ENCODE assay signal across 1 cellular context in the genomic region with DNA sequence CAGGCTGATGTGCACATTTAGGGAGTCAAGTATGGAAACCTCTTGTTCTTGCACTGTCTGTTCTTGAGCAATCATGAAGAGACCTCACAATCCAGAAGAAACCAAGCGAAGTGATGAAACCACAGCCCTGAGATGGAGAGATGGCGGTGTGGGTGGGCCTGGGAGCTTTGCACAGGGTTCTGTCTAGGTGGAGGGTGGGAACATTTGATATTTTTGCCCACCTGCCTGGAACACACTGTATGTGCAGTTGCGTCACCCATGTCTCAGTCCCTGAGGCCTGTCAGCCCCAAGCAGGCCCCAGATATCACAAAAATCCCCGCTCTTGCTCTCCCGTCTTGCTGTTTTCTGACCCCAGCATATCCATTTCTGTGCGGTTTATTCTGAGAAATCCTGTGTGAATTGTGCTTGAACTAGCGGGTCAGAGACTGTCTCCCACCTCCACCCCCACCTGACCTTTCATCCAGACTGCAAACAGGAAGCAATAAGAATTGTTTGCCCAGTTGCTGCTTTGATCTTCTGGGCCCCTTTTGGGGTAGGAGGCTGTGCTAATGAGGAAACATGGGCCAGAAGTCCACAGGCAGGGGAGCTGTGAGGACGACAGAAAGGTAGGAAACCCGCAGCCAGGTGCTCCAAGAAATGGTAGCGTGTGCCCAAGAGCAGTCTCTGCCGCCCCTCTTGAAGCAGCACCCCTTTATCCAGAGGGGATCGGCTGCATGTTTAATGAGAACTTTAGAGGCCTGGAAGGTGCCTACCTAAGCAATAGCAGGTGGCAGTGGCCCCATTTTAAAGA.
A peak's percentile ranks its signal among the peaks of the same experiment; 100 is the strongest.
TF ChIP-seq lines count a peak whose summit lies in the region.

No MANE protein-coding gene starts in this region.

TF ChIP-seq in HepG2, 621 proteins besides CTCF, POLR2A, EP300 and RAD21 (continued from another document and continues in another):
- TF ChIP-seq HNRNPUL1 (IDR thresholded peaks at IDR 0.05; ENCODE audit: low read depth, low read length) = no peak
- no peak for TF ChIP-seq HDAC6 (IDR thresholded peaks at IDR 0.05; ENCODE audit: low read depth, low read length)
- no peak for TF ChIP-seq GTF3A (CRISPR knock-in tag; conservative IDR thresholded peaks at IDR 0.05)
- TF ChIP-seq ZBTB1 (CRISPR knock-in tag; IDR thresholded peaks at IDR 0.05; ENCODE audit: borderline replicate concordance) = no peak
- peak; percentile 97 for TF ChIP-seq ZNF670 (CRISPR knock-in tag; IDR thresholded peaks at IDR 0.05; ENCODE audit: borderline replicate concordance)
- TF ChIP-seq IKZF1 (IDR thresholded peaks at IDR 0.05) = no peak
- peak; percentile 89; the same call in 1 of the 2 replicates for TF ChIP-seq ZNF441 (CRISPR knock-in tag; IDR thresholded peaks at IDR 0.05; ENCODE audit: borderline replicate concordance)
- peak; percentile 92; the same call in 1 of the 2 replicates for TF ChIP-seq ZNF451 (CRISPR knock-in tag; IDR thresholded peaks at IDR 0.05)
- TF ChIP-seq, protein P1, sequence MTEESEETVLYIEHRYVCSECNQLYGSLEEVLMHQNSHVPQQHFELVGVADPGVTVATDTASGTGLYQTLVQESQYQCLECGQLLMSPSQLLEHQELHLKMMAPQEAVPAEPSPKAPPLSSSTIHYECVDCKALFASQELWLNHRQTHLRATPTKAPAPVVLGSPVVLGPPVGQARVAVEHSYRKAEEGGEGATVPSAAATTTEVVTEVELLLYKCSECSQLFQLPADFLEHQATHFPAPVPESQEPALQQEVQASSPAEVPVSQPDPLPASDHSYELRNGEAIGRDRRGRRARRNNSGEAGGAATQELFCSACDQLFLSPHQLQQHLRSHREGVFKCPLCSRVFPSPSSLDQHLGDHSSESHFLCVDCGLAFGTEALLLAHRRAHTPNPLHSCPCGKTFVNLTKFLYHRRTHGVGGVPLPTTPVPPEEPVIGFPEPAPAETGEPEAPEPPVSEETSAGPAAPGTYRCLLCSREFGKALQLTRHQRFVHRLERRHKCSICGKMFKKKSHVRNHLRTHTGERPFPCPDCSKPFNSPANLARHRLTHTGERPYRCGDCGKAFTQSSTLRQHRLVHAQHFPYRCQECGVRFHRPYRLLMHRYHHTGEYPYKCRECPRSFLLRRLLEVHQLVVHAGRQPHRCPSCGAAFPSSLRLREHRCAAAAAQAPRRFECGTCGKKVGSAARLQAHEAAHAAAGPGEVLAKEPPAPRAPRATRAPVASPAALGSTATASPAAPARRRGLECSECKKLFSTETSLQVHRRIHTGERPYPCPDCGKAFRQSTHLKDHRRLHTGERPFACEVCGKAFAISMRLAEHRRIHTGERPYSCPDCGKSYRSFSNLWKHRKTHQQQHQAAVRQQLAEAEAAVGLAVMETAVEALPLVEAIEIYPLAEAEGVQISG (CRISPR knock-in tag; IDR thresholded peaks at IDR 0.05) = peak; percentile 93
- TF ChIP-seq MYC (CRISPR knock-in tag; IDR thresholded peaks at IDR 0.05; ENCODE audit: borderline replicate concordance) = peak; percentile 93
- TF ChIP-seq PRMT3 (CRISPR knock-in tag; IDR thresholded peaks at IDR 0.05; ENCODE audit: borderline replicate concordance, low read depth) = peak; percentile 86; the same call in 1 of the 2 replicates
- TF ChIP-seq ZNF746 (CRISPR knock-in tag; IDR thresholded peaks at IDR 0.05) = peak; percentile 99
- TF ChIP-seq POLR2AphosphoS5 (IDR thresholded peaks at IDR 0.05; ENCODE audit: low read depth, low read length) = peak; percentile 62; the same call in 1 of the 2 replicates
- TF ChIP-seq MIER3 (CRISPR knock-in tag; IDR thresholded peaks at IDR 0.05; ENCODE audit: borderline replicate concordance) = peak; percentile 100
- TF ChIP-seq ZNF652 (CRISPR knock-in tag; IDR thresholded peaks at IDR 0.05; ENCODE audit: borderline replicate concordance, low read depth) = peak; percentile 81
- peak; percentile 55; the same call in 1 of the 2 replicates for TF ChIP-seq ZNF329 (CRISPR knock-in tag; IDR thresholded peaks at IDR 0.05; ENCODE audit: low read depth)
- no peak for TF ChIP-seq SP1 (IDR thresholded peaks at IDR 0.05)
- TF ChIP-seq SP1 (CRISPR knock-in tag; IDR thresholded peaks at IDR 0.05) = peak; percentile 72; the same call in 1 of the 2 replicates
- TF ChIP-seq, protein P2, sequence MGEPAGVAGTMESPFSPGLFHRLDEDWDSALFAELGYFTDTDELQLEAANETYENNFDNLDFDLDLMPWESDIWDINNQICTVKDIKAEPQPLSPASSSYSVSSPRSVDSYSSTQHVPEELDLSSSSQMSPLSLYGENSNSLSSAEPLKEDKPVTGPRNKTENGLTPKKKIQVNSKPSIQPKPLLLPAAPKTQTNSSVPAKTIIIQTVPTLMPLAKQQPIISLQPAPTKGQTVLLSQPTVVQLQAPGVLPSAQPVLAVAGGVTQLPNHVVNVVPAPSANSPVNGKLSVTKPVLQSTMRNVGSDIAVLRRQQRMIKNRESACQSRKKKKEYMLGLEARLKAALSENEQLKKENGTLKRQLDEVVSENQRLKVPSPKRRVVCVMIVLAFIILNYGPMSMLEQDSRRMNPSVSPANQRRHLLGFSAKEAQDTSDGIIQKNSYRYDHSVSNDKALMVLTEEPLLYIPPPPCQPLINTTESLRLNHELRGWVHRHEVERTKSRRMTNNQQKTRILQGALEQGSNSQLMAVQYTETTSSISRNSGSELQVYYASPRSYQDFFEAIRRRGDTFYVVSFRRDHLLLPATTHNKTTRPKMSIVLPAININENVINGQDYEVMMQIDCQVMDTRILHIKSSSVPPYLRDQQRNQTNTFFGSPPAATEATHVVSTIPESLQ (CRISPR knock-in tag; conservative IDR thresholded peaks at IDR 0.05) = 0 out of 2 replicates have a peak, but pooled peaks have one; percentile 85
- peak; percentile 98 for TF ChIP-seq ZMYM4 (CRISPR knock-in tag; IDR thresholded peaks at IDR 0.05)
- peak; percentile 98 for TF ChIP-seq ZNF136 (CRISPR knock-in tag; IDR thresholded peaks at IDR 0.05; ENCODE audit: low read depth)
- TF ChIP-seq ZNF225 (CRISPR knock-in tag; IDR thresholded peaks at IDR 0.05) = peak; percentile 71; the same call in 1 of the 2 replicates
- TF ChIP-seq DNMT1 (CRISPR knock-in tag; IDR thresholded peaks at IDR 0.05) = no peak
- peak; percentile 94 for TF ChIP-seq KDM1A (CRISPR knock-in tag; IDR thresholded peaks at IDR 0.05)
- TF ChIP-seq, protein P3, sequence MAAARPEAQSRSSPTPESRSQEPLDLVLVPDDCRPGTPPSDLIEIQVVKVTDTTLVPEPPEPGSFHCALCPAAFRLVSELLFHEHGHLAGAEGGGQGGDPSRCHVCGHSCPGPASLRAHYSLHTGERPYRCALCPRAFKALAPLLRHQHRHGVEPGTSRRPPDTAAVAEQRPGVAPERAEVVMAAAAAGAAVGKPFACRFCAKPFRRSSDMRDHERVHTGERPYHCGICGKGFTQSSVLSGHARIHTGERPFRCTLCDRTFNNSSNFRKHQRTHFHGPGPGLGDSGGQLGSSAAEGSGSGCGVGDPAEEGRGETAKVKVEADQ (CRISPR knock-in tag; IDR thresholded peaks at IDR 0.05; ENCODE audit: borderline replicate concordance) = peak; percentile 98
- TF ChIP-seq DMAP1 (CRISPR knock-in tag; IDR thresholded peaks at IDR 0.05) = peak; percentile 94
- TF ChIP-seq ZNF331 (CRISPR knock-in tag; IDR thresholded peaks at IDR 0.05) = peak; percentile 99
- peak; percentile 97 for TF ChIP-seq SOX13 (IDR thresholded peaks at IDR 0.05)
- TF ChIP-seq SOX13 (CRISPR knock-in tag; conservative IDR thresholded peaks at IDR 0.05 in 1 of 2, IDR thresholded peaks at IDR 0.05 in 1 of 2) = peak in 1 of 2 experiments; percentile 99; a peak in 2 of 4 replicates
- no peak for TF ChIP-seq CC2D1A (CRISPR knock-in tag; IDR thresholded peaks at IDR 0.05)
- TF ChIP-seq, protein P4, sequence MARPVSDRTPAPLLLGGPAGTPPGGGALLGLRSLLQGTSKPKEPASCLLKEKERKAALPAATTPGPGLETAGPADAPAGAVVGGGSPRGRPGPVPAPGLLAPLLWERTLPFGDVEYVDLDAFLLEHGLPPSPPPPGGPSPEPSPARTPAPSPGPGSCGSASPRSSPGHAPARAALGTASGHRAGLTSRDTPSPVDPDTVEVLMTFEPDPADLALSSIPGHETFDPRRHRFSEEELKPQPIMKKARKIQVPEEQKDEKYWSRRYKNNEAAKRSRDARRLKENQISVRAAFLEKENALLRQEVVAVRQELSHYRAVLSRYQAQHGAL (CRISPR knock-in tag; IDR thresholded peaks at IDR 0.05; ENCODE audit: not compliant biosample characterization) = peak; percentile 87
- peak; percentile 76; the same call in 1 of the 2 replicates for TF ChIP-seq ZNF224 (CRISPR knock-in tag; IDR thresholded peaks at IDR 0.05)
- TF ChIP-seq SIX4 (CRISPR knock-in tag; IDR thresholded peaks at IDR 0.05) = peak; percentile 95
- TF ChIP-seq RBM39 (IDR thresholded peaks at IDR 0.05; ENCODE audit: low read depth, low read length, poor library complexity, severe bottlenecking) = peak; percentile 30
- no peak for TF ChIP-seq PCBP2 (optimal IDR thresholded peaks at IDR 0.05; ENCODE audit: low read depth, low read length, poor library complexity, severe bottlenecking)
- TF ChIP-seq HNF4G (IDR thresholded peaks at IDR 0.05; ENCODE audit: borderline replicate concordance, low read depth, low read length) = peak; percentile 100
- peak; percentile 99 for TF ChIP-seq HNF4G (CRISPR knock-in tag; IDR thresholded peaks at IDR 0.05; ENCODE audit: borderline replicate concordance, low read depth)
- TF ChIP-seq, protein P5, sequence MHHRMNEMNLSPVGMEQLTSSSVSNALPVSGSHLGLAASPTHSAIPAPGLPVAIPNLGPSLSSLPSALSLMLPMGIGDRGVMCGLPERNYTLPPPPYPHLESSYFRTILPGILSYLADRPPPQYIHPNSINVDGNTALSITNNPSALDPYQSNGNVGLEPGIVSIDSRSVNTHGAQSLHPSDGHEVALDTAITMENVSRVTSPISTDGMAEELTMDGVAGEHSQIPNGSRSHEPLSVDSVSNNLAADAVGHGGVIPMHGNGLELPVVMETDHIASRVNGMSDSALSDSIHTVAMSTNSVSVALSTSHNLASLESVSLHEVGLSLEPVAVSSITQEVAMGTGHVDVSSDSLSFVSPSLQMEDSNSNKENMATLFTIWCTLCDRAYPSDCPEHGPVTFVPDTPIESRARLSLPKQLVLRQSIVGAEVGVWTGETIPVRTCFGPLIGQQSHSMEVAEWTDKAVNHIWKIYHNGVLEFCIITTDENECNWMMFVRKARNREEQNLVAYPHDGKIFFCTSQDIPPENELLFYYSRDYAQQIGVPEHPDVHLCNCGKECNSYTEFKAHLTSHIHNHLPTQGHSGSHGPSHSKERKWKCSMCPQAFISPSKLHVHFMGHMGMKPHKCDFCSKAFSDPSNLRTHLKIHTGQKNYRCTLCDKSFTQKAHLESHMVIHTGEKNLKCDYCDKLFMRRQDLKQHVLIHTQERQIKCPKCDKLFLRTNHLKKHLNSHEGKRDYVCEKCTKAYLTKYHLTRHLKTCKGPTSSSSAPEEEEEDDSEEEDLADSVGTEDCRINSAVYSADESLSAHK (CRISPR knock-in tag; IDR thresholded peaks at IDR 0.05; ENCODE audit: borderline replicate concordance) = no peak; the same call in 1 of the 2 replicates
- no peak for TF ChIP-seq ZNF570 (CRISPR knock-in tag; IDR thresholded peaks at IDR 0.05; ENCODE audit: borderline replicate concordance)
- TF ChIP-seq, protein P6, sequence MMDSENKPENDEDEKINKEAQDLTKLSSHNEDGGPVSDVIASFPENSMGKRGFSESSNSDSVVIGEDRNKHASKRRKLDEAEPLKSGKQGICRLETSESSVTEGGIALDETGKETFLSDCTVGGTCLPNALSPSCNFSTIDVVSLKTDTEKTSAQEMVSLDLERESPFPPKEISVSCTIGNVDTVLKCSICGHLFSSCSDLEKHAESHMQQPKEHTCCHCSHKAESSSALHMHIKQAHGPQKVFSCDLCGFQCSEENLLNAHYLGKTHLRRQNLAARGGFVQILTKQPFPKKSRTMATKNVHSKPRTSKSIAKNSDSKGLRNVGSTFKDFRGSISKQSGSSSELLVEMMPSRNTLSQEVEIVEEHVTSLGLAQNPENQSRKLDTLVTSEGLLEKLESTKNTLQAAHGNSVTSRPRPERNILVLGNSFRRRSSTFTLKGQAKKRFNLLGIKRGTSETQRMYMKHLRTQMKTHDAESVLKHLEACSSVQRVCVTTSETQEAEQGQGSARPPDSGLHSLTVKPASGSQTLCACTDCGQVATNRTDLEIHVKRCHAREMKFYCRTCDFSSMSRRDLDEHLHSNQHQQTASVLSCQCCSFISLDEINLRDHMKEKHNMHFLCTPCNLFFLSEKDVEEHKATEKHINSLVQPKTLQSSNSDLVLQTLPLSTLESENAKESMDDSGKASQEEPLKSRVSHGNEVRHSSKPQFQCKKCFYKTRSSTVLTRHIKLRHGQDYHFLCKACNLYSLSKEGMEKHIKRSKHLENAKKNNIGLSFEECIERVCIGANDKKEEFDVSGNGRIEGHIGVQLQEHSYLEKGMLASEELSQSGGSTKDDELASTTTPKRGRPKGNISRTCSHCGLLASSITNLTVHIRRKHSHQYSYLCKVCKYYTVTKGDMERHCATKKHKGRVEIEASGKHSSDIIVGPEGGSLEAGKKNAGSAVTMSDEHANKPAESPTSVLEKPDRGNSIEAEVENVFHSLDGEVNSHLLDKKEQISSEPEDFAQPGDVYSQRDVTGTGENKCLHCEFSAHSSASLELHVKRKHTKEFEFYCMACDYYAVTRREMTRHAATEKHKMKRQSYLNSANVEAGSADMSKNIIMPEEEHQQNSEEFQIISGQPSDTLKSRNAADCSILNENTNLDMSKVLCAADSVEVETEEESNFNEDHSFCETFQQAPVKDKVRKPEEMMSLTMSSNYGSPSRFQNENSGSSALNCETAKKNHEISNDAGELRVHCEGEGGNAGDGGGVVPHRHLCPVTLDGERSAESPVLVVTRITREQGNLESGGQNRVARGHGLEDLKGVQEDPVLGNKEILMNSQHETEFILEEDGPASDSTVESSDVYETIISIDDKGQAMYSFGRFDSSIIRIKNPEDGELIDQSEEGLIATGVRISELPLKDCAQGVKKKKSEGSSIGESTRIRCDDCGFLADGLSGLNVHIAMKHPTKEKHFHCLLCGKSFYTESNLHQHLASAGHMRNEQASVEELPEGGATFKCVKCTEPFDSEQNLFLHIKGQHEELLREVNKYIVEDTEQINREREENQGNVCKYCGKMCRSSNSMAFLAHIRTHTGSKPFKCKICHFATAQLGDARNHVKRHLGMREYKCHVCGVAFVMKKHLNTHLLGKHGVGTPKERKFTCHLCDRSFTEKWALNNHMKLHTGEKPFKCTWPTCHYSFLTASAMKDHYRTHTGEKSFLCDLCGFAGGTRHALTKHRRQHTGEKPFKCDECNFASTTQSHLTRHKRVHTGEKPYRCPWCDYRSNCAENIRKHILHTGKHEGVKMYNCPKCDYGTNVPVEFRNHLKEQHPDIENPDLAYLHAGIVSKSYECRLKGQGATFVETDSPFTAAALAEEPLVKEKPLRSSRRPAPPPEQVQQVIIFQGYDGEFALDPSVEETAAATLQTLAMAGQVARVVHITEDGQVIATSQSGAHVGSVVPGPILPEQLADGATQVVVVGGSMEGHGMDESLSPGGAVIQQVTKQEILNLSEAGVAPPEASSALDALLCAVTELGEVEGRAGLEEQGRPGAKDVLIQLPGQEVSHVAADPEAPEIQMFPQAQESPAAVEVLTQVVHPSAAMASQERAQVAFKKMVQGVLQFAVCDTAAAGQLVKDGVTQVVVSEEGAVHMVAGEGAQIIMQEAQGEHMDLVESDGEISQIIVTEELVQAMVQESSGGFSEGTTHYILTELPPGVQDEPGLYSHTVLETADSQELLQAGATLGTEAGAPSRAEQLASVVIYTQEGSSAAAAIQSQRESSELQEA (CRISPR knock-in tag; IDR thresholded peaks at IDR 0.05; ENCODE audit: not compliant biosample characterization) = no peak
- peak; percentile 55; the same call in 1 of the 2 replicates for TF ChIP-seq NFYC (CRISPR knock-in tag; IDR thresholded peaks at IDR 0.05)
- peak; percentile 74; the same call in 1 of the 2 replicates for TF ChIP-seq KDM5B (CRISPR knock-in tag; IDR thresholded peaks at IDR 0.05; ENCODE audit: borderline replicate concordance)
- peak; percentile 99 for TF ChIP-seq ASH2L (IDR thresholded peaks at IDR 0.05; ENCODE audit: insufficient read length, low read depth, low read length)
